Comparison of ENCODE assay signal across 14 cellular contexts in the genomic region with DNA sequence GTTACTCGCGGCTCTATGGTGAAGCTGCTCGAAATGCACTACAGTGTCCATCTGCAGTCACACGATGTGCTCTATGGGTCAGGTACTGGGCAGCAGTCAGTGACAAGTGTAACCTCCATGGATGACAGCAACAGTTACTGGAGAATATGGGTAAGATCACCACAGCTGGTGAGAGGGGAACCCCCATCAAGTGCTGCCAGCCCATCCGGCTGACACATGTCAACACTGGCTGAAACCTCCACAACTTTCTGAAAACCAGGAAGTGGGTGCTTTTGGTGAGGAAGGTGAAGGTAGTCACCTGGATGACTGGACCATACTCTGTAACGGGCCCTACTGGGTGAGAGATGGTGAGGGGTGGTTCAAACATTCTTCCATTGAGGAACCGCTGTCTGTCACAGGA.
"Had no signal": no experiment of that assay in that cellular context is flagged by ENCODE, and none has a peak within 500 bp of the region (broad histone marks: within the 10 kb centered on the region; RNA-seq: fewer than 3 reads in every experiment).

No MANE protein-coding gene starts in this region.

- ATAC-seq: foreskin keratinocyte, psoas muscle, right lobe of liver, T-cell had no signal

- H3K27ac Mint-ChIP-seq: activated CD4-positive, alpha-beta memory T cell treated with anti-CD3 and anti-CD28 coated beads, Interleukin-2, amount 10 ng/mL, durations not matched to agents 7 days and 5 days; T-cell had no signal

- H3K4me3 Mint-ChIP-seq: activated CD4-positive, alpha-beta memory T cell treated with anti-CD3 and anti-CD28 coated beads, Interleukin-2, amount 10 ng/mL, durations not matched to agents 7 days and 5 days; nephron progenitor cell; T-cell had no signal

- DNase-seq: activated CD4-positive, alpha-beta memory T cell treated with anti-CD3 and anti-CD28 coated beads, Interleukin-2, amount 10 ng/mL, durations not matched to agents 7 days and 5 days; activated CD4-positive, CD25-positive, alpha-beta regulatory T cell treated with anti-CD3 and anti-CD28 coated beads, Interleukin-2, amount 50 U/mL, for 72 hours; activated gamma-delta T cell treated with Interleukin-2 at 50 U/mL for 16 hours; activated T-cell treated with anti-CD3 and anti-CD28 coated beads, Interleukin-2, amount 50 U/mL, for 48 hours; aorta; cerebellar nuclear complex; effector memory CD4-positive, alpha-beta T cell; foreskin keratinocyte; glutamatergic neuron; mesenchymal stem cell; nephron progenitor cell; psoas muscle; right lobe of liver; T-cell had no signal
